ENCODE assay signal across 1 cellular context in genomic region chr17:45277216-45277849, GRCh38.
A peak's percentile ranks its signal among the peaks of the same experiment; 100 is the strongest.
TF ChIP-seq lines count a peak whose summit lies in the region.

No MANE protein-coding gene starts in this region.

TF ChIP-seq in HepG2, 621 proteins besides CTCF, POLR2A, EP300 and RAD21 (continued from another document and continues in another):
- TF ChIP-seq SNAPC4 (CRISPR knock-in tag; IDR thresholded peaks at IDR 0.05) (no peak), ZBTB3 (CRISPR knock-in tag; IDR thresholded peaks at IDR 0.05; ENCODE audit: borderline replicate concordance, low read depth) (no peak), ZNF142 (CRISPR knock-in tag; IDR thresholded peaks at IDR 0.05) (0 out of 2 replicates have a peak, but pooled peaks have one; percentile 41), ZKSCAN1 (IDR thresholded peaks at IDR 0.05; ENCODE audit: low read length) (no peak), ZNF225 (CRISPR knock-in tag; IDR thresholded peaks at IDR 0.05) (no peak), KLF6 (CRISPR knock-in tag; IDR thresholded peaks at IDR 0.05) (no peak), ZNF605 (CRISPR knock-in tag; IDR thresholded peaks at IDR 0.05) (no peak), ZNF558 (CRISPR knock-in tag; IDR thresholded peaks at IDR 0.05; ENCODE audit: borderline replicate concordance) (no peak), DMTF1 (CRISPR knock-in tag; IDR thresholded peaks at IDR 0.05) (no peak), CHCHD3 (CRISPR knock-in tag; IDR thresholded peaks at IDR 0.05) (no peak), ZNF589 (CRISPR knock-in tag; conservative IDR thresholded peaks at IDR 0.05) (no peak), DBP (CRISPR knock-in tag; IDR thresholded peaks at IDR 0.05; ENCODE audit: not compliant biosample characterization) (no peak), RCOR2 (CRISPR knock-in tag; IDR thresholded peaks at IDR 0.05) (no peak), CCAR2 (optimal IDR thresholded peaks at IDR 0.05; ENCODE audit: low read depth, low read length) (no peak), ZBTB8A (CRISPR knock-in tag; IDR thresholded peaks at IDR 0.05; ENCODE audit: borderline replicate concordance, low read depth) (no peak), ZNF878 (CRISPR knock-in tag; IDR thresholded peaks at IDR 0.05) (no peak), PRMT3 (CRISPR knock-in tag; IDR thresholded peaks at IDR 0.05; ENCODE audit: borderline replicate concordance, low read depth) (no peak), HDAC2 (CRISPR knock-in tag; IDR thresholded peaks at IDR 0.05) (peak; percentile 24; the same call in 1 of the 2 replicates), ZNF788 (CRISPR knock-in tag; IDR thresholded peaks at IDR 0.05; ENCODE audit: borderline replicate concordance) (peak; percentile 79; the same call in 1 of the 2 replicates), KDM4B (CRISPR knock-in tag; IDR thresholded peaks at IDR 0.05) (peak; percentile 63; the same call in 1 of the 2 replicates), FOXM1 (CRISPR knock-in tag; IDR thresholded peaks at IDR 0.05) (no peak), SP1 (IDR thresholded peaks at IDR 0.05) (no peak), SP1 (CRISPR knock-in tag; IDR thresholded peaks at IDR 0.05) (no peak), REL (CRISPR knock-in tag; conservative IDR thresholded peaks at IDR 0.05) (no peak), HIVEP1 (CRISPR knock-in tag; IDR thresholded peaks at IDR 0.05) (0 out of 2 replicates have a peak, but pooled peaks have one; percentile 25), ZNF205 (CRISPR knock-in tag; IDR thresholded peaks at IDR 0.05) (no peak)
- TF ChIP-seq, protein P1, sequence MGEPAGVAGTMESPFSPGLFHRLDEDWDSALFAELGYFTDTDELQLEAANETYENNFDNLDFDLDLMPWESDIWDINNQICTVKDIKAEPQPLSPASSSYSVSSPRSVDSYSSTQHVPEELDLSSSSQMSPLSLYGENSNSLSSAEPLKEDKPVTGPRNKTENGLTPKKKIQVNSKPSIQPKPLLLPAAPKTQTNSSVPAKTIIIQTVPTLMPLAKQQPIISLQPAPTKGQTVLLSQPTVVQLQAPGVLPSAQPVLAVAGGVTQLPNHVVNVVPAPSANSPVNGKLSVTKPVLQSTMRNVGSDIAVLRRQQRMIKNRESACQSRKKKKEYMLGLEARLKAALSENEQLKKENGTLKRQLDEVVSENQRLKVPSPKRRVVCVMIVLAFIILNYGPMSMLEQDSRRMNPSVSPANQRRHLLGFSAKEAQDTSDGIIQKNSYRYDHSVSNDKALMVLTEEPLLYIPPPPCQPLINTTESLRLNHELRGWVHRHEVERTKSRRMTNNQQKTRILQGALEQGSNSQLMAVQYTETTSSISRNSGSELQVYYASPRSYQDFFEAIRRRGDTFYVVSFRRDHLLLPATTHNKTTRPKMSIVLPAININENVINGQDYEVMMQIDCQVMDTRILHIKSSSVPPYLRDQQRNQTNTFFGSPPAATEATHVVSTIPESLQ (CRISPR knock-in tag; conservative IDR thresholded peaks at IDR 0.05), result no peak
- TF ChIP-seq, protein P2, sequence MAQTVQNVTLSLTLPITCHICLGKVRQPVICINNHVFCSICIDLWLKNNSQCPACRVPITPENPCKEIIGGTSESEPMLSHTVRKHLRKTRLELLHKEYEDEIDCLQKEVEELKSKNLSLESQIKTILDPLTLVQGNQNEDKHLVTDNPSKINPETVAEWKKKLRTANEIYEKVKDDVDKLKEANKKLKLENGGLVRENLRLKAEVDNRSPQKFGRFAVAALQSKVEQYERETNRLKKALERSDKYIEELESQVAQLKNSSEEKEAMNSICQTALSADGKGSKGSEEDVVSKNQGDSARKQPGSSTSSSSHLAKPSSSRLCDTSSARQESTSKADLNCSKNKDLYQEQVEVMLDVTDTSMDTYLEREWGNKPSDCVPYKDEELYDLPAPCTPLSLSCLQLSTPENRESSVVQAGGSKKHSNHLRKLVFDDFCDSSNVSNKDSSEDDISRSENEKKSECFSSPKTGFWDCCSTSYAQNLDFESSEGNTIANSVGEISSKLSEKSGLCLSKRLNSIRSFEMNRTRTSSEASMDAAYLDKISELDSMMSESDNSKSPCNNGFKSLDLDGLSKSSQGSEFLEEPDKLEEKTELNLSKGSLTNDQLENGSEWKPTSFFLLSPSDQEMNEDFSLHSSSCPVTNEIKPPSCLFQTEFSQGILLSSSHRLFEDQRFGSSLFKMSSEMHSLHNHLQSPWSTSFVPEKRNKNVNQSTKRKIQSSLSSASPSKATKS (CRISPR knock-in tag; IDR thresholded peaks at IDR 0.05), result no peak
- TF ChIP-seq, protein P3, sequence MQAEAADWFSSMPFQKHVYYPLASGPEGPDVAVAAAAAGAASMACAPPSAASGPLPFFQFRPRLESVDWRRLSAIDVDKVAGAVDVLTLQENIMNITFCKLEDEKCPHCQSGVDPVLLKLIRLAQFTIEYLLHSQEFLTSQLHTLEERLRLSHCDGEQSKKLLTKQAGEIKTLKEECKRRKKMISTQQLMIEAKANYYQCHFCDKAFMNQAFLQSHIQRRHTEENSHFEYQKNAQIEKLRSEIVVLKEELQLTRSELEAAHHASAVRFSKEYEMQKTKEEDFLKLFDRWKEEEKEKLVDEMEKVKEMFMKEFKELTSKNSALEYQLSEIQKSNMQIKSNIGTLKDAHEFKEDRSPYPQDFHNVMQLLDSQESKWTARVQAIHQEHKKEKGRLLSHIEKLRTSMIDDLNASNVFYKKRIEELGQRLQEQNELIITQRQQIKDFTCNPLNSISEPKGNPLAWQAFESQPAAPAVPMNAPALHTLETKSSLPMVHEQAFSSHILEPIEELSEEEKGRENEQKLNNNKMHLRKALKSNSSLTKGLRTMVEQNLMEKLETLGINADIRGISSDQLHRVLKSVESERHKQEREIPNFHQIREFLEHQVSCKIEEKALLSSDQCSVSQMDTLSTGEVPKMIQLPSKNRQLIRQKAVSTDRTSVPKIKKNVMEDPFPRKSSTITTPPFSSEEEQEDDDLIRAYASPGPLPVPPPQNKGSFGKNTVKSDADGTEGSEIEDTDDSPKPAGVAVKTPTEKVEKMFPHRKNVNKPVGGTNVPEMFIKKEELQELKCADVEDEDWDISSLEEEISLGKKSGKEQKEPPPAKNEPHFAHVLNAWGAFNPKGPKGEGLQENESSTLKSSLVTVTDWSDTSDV (CRISPR knock-in tag; IDR thresholded peaks at IDR 0.05), result no peak
- TF ChIP-seq, protein P4, sequence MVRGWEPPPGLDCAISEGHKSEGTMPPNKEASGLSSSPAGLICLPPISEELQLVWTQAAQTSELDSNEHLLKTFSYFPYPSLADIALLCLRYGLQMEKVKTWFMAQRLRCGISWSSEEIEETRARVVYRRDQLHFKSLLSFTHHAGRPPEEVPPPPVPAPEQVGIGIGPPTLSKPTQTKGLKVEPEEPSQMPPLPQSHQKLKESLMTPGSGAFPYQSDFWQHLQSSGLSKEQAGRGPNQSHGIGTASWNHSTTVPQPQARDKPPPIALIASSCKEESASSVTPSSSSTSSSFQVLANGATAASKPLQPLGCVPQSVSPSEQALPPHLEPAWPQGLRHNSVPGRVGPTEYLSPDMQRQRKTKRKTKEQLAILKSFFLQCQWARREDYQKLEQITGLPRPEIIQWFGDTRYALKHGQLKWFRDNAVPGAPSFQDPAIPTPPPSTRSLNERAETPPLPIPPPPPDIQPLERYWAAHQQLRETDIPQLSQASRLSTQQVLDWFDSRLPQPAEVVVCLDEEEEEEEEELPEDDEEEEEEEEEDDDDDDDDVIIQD (CRISPR knock-in tag; IDR thresholded peaks at IDR 0.05; ENCODE audit: low read depth), result no peak
- TF ChIP-seq, protein P5, sequence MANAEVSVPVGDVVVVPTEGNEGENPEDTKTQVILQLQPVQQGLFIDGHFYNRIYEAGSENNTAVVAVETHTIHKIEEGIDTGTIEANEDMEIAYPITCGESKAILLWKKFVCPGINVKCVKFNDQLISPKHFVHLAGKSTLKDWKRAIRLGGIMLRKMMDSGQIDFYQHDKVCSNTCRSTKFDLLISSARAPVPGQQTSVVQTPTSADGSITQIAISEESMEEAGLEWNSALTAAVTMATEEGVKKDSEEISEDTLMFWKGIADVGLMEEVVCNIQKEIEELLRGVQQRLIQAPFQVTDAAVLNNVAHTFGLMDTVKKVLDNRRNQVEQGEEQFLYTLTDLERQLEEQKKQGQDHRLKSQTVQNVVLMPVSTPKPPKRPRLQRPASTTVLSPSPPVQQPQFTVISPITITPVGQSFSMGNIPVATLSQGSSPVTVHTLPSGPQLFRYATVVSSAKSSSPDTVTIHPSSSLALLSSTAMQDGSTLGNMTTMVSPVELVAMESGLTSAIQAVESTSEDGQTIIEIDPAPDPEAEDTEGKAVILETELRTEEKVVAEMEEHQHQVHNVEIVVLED (CRISPR knock-in tag; IDR thresholded peaks at IDR 0.05; ENCODE audit: borderline replicate concordance), result no peak
